ENCODE assay signal across 2 cellular contexts in the genomic region with DNA sequence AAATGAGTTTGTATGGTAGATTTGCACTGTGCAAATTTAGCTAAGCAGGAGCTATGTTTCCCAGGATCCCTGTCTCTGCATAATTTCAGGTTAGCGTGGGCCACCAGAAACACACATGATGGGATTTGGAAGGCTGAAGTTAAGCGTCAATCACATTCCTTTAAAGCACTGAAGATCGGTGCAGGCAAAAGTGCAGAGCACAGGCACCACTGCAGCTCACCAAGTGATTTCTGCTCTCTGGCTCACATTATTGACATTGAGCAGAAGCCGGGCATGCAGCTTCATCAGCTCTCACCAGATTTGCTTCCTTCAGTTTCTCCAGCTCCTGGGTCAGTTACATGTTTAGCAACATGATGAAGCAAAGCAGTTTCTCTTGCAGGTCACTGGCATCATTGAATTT.
TF ChIP-seq lines count a peak whose summit lies in the region.

No MANE protein-coding gene starts in this region.

TF ChIP-seq in A549, 52 proteins besides CTCF, POLR2A, EP300 and RAD21:
- TF ChIP-seq RCOR1 (IDR thresholded peaks at IDR 0.05; ENCODE audit: low read depth, low read length): no peak
- TF ChIP-seq ESRRA (IDR thresholded peaks at IDR 0.05; ENCODE audit: borderline replicate concordance, low read length): no peak
- TF ChIP-seq ZC3H11A (IDR thresholded peaks at IDR 0.05): no peak
- no peak for TF ChIP-seq HEYL (CRISPR knock-in tag; IDR thresholded peaks at IDR 0.05)

TF ChIP-seq in H1, 55 proteins besides CTCF, POLR2A, EP300 and RAD21:
- TF ChIP-seq GTF2F1 (IDR thresholded peaks at IDR 0.05; ENCODE audit: borderline replicate concordance, low read depth, low read length) (no peak), SP1 (IDR thresholded peaks at IDR 0.05; ENCODE audit: low read depth, low read length) (no peak), BACH1 (IDR thresholded peaks at IDR 0.05; ENCODE audit: low read length) (no peak), HDAC6 (IDR thresholded peaks at IDR 0.05; ENCODE audit: low read depth, low read length) (no peak), CREB1 (IDR thresholded peaks at IDR 0.05) (no peak), CBX8 (IDR thresholded peaks at IDR 0.05; ENCODE audit: borderline replicate concordance, low read depth, low read length) (no peak), SP2 (IDR thresholded peaks at IDR 0.05; ENCODE audit: low read length) (no peak), RXRA (IDR thresholded peaks at IDR 0.05; ENCODE audit: insufficient read depth, low read depth, low read length) (no peak), TAF7 (optimal IDR thresholded peaks at IDR 0.05; ENCODE audit: borderline replicate concordance, low read depth, low read length) (no peak), CTBP2 (IDR thresholded peaks at IDR 0.05; ENCODE audit: borderline replicate concordance, insufficient read depth, insufficient read length, low read length) (no peak), POU5F1 (IDR thresholded peaks at IDR 0.05; ENCODE audit: low read depth, low read length) (no peak), POLR2AphosphoS5 (IDR thresholded peaks at IDR 0.05; ENCODE audit: low read depth, low read length) (no peak), HDAC2 (IDR thresholded peaks at IDR 0.05; ENCODE audit: borderline replicate concordance in 1 of 2, low read depth in 2 of 2, low read length in 2 of 2) (no peak), NANOG (IDR thresholded peaks at IDR 0.05; ENCODE audit: insufficient read depth, low read depth, low read length, poor library complexity, severe bottlenecking) (no peak)
- TF ChIP-seq, protein P1, sequence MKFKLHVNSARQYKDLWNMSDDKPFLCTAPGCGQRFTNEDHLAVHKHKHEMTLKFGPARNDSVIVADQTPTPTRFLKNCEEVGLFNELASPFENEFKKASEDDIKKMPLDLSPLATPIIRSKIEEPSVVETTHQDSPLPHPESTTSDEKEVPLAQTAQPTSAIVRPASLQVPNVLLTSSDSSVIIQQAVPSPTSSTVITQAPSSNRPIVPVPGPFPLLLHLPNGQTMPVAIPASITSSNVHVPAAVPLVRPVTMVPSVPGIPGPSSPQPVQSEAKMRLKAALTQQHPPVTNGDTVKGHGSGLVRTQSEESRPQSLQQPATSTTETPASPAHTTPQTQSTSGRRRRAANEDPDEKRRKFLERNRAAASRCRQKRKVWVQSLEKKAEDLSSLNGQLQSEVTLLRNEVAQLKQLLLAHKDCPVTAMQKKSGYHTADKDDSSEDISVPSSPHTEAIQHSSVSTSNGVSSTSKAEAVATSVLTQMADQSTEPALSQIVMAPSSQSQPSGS (IDR thresholded peaks at IDR 0.05; ENCODE audit: low read length): no peak
- TF ChIP-seq, protein P2, sequence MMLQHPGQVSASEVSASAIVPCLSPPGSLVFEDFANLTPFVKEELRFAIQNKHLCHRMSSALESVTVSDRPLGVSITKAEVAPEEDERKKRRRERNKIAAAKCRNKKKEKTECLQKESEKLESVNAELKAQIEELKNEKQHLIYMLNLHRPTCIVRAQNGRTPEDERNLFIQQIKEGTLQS (IDR thresholded peaks at IDR 0.05; ENCODE audit: insufficient read depth, low read depth, low read length): no peak
